8 cellular contexts compared by ENCODE assay signal in genomic region chr12:124109760-124110159, GRCh38.
DNase-seq lines count a peak whose midpoint lies in the region; ATAC-seq, FAIRE-seq and TF ChIP-seq lines count a peak whose summit lies in the region.

No MANE protein-coding gene starts in this region.

- no peak overlapping the region for H3K4ac ChIP-seq in IMR-90 (ENCODE audit: low read depth, low read length)

- no CpG with 5 or more reads among the region's 3 CpGs for whole genome bisulfite sequencing in IMR-90 (ENCODE audit: extremely low coverage in 2 of 2, insufficient read length in 1 of 2), 2 experiments

- H3K23ac ChIP-seq in IMR-90 (ENCODE audit: low read depth, low read length): no peak overlapping the region

- no peak overlapping the region for H4K8ac ChIP-seq in IMR-90 (ENCODE audit: low read depth in 2 of 2, low read length in 2 of 2)

- no peaks in the 10 kb centered on the region for H3K79me1 ChIP-seq in IMR-90 (ENCODE audit: low read depth in 1 of 2, low read length in 2 of 2)

- no peak for TF ChIP-seq RAD21 in IMR-90 (IDR thresholded peaks at IDR 0.05; ENCODE audit: low read length)

- FAIRE-seq in TTC549 (lab: Jason Lieb, UNC): peak; percentile 37

- peaks cover 2% of the 10 kb centered on the region; the same call in 1 of the 2 replicates for H3K27me3 ChIP-seq in IMR-90 (ENCODE audit: control insufficient read depth, insufficient read depth, low read length)

- no peak overlapping the region for H3K4me2 ChIP-seq in IMR-90 (ENCODE audit: low read depth, low read length)

- no peaks in the 10 kb centered on the region for H3K4me1 ChIP-seq in IMR-90 (ENCODE audit: control insufficient read depth, insufficient read depth, low read length)

- CTCF ChIA-PET in IMR-90 (lab: Yijun Ruan, JAX): no interaction called here

- in situ Hi-C loops in IMR-90 (cut with MboI; ENCODE audit: low sequenced_read_pairs): no loop called here

- no peak overlapping the region for H4K91ac ChIP-seq in IMR-90 (ENCODE audit: insufficient read depth, low read depth, low read length)

- H3K9ac ChIP-seq in IMR-90 (ENCODE audit: low read depth, low read length): no peak overlapping the region

- H3K4me3 ChIP-seq in IMR-90 (ENCODE audit: insufficient read depth, low read depth, low read length): no peak overlapping the region

- ATAC-seq in IMR-90 (ENCODE audit: low read depth) (peak; percentile 53), left lobe of liver (peak; percentile 33), HG03039 (IDR thresholded peaks at IDR 0.05; ENCODE audit: unreplicated experiment) (no peak), GM18498 (IDR thresholded peaks at IDR 0.05; ENCODE audit: unreplicated experiment) (no peak)

- no peak overlapping the region for H2AFZ ChIP-seq in IMR-90 (replicated peaks; ENCODE audit: low read length, poor library complexity)

- H2BK5ac ChIP-seq in IMR-90 (ENCODE audit: low read depth, low read length, poor library complexity, severe bottlenecking): no peak overlapping the region

- H3K36me3 ChIP-seq in IMR-90 (ENCODE audit: control insufficient read depth, insufficient read depth, low read length): no peaks in the 10 kb centered on the region

- intact Hi-C loops in IMR-90 (cut with micrococcal nuclease): no loop called here

- no peak overlapping the region for H3K14ac ChIP-seq in IMR-90 (replicated peaks; ENCODE audit: low read depth, low read length)

- H4K20me1 ChIP-seq in IMR-90 (ENCODE audit: insufficient read depth, low read length): no peaks in the 10 kb centered on the region

- H2BK120ac ChIP-seq in IMR-90 (ENCODE audit: low read depth, low read length): no peak overlapping the region

- H2AK5ac ChIP-seq in IMR-90 (ENCODE audit: low read depth, low read length): no peak overlapping the region

- H3K56ac ChIP-seq in IMR-90 (ENCODE audit: extremely low read depth, insufficient read depth, low read length): no peak overlapping the region

- dilution Hi-C loops in IMR-90 (cut with HindIII; ENCODE audit: low sequenced_read_pairs, unreplicated experiment): no loop called here

- peak; percentile 33 for DNase-seq in NCI-H2029 (lab: John Stamatoyannopoulos, UW)
- no peak for DNase-seq in NCI-H2029 treated with DMSO at 0.1 percent for 48 hours (lab: John Stamatoyannopoulos, UW)
- peak; percentile 5 for DNase-seq in IMR-90
- no peak for DNase-seq in left lobe of liver (ENCODE audit: low spot score)
- DNase-seq in dedifferentiated amniotic fluid mesenchymal stem cell (ENCODE audit: extremely low spot score): no peak

- H3K9me3 ChIP-seq in IMR-90 (ENCODE audit: control insufficient read depth, insufficient read depth, low read length): peaks cover 3% of the 10 kb centered on the region; the same call in 1 of the 2 replicates

- H2AK9ac ChIP-seq in IMR-90 (replicated peaks; ENCODE audit: low read depth, low read length, poor library complexity): no peak overlapping the region

- H2BK20ac ChIP-seq in IMR-90 (ENCODE audit: low read depth, low read length): no peak overlapping the region

- H2BK15ac ChIP-seq in IMR-90 (ENCODE audit: low read depth, low read length): no peak overlapping the region

- H4K5ac ChIP-seq in IMR-90 (ENCODE audit: low read depth, low read length): no peak overlapping the region

- TF ChIP-seq CTCF in IMR-90 (conservative IDR thresholded peaks at IDR 0.05; ENCODE audit: low read depth, low read length): no peak

- no peak overlapping the region for H3K18ac ChIP-seq in IMR-90 (ENCODE audit: low read depth, low read length)

- H3K9me1 ChIP-seq in IMR-90 (ENCODE audit: insufficient read depth, low read length): no peaks in the 10 kb centered on the region

- POLR2A ChIA-PET in IMR-90 (lab: Charles Lee; ENCODE audit: unreplicated experiment): no interaction called here

- no peak overlapping the region for H3K27ac ChIP-seq in IMR-90 (ENCODE audit: insufficient read depth, low read length)

- no TSS peak for BruUV-seq in IMR-90 (replicated peaks; lab: Mats Ljungman, UMichigan)

- no peak for TF ChIP-seq POLR2A in IMR-90 (IDR thresholded peaks at IDR 0.05; ENCODE audit: low read depth, low read length)

TF ChIP-seq in IMR-90, 13 proteins besides CTCF, POLR2A, EP300 and RAD21:
- TF ChIP-seq, protein P1, sequence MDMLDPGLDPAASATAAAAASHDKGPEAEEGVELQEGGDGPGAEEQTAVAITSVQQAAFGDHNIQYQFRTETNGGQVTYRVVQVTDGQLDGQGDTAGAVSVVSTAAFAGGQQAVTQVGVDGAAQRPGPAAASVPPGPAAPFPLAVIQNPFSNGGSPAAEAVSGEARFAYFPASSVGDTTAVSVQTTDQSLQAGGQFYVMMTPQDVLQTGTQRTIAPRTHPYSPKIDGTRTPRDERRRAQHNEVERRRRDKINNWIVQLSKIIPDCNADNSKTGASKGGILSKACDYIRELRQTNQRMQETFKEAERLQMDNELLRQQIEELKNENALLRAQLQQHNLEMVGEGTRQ (IDR thresholded peaks at IDR 0.05; ENCODE audit: low read depth, low read length): peak; percentile 90
- TF ChIP-seq MAZ (IDR thresholded peaks at IDR 0.05; ENCODE audit: borderline replicate concordance, low read depth, low read length): no peak

Comparison
In these comparisons a context has a peak if more than half of its experiments do, and no peak if none do; other contexts are left out.
1. DNase-seq: peak in NCI-H2029 (single experiment) and IMR-90 (single experiment); none in NCI-H2029 treated with DMSO at 0.1 percent for 48 hours (single experiment), left lobe of liver (single experiment) and dedifferentiated amniotic fluid mesenchymal stem cell (single experiment).
2. ATAC-seq: peak in IMR-90 (single experiment) and left lobe of liver (single experiment); none in HG03039 (single experiment) and GM18498 (single experiment).